1 cellular context compared by ENCODE assay signal in genomic region chr20:62069741-62070216, GRCh38.
TF ChIP-seq lines count a peak whose summit lies in the region.

No MANE protein-coding gene starts in this region.

TF ChIP-seq in GM23338, 12 proteins besides CTCF, POLR2A, EP300 and RAD21 (continued from another document):
- no peak for TF ChIP-seq ZNF462 (CRISPR knock-in tag; IDR thresholded peaks at IDR 0.05)
- no peak for TF ChIP-seq STAT1 (IDR thresholded peaks at IDR 0.05; ENCODE audit: unreplicated experiment)
- no peak for TF ChIP-seq ZNF331 (CRISPR knock-in tag; IDR thresholded peaks at IDR 0.05; ENCODE audit: low read depth)
- TF ChIP-seq ETS1 (IDR thresholded peaks at IDR 0.05), result no peak
- TF ChIP-seq POLR2AphosphoS5 (IDR thresholded peaks at IDR 0.05; ENCODE audit: low read depth), result no peak
- TF ChIP-seq EZH2phosphoT487 (IDR thresholded peaks at IDR 0.05; ENCODE audit: unreplicated experiment), result no peak
- TF ChIP-seq ZNF114 (CRISPR knock-in tag; IDR thresholded peaks at IDR 0.05), result no peak
- TF ChIP-seq REST (IDR thresholded peaks at IDR 0.05; ENCODE audit: unreplicated experiment), result no peak
- TF ChIP-seq CREB1 (CRISPR knock-in tag; IDR thresholded peaks at IDR 0.05; ENCODE audit: low read depth), result no peak
